In the genomic region with DNA sequence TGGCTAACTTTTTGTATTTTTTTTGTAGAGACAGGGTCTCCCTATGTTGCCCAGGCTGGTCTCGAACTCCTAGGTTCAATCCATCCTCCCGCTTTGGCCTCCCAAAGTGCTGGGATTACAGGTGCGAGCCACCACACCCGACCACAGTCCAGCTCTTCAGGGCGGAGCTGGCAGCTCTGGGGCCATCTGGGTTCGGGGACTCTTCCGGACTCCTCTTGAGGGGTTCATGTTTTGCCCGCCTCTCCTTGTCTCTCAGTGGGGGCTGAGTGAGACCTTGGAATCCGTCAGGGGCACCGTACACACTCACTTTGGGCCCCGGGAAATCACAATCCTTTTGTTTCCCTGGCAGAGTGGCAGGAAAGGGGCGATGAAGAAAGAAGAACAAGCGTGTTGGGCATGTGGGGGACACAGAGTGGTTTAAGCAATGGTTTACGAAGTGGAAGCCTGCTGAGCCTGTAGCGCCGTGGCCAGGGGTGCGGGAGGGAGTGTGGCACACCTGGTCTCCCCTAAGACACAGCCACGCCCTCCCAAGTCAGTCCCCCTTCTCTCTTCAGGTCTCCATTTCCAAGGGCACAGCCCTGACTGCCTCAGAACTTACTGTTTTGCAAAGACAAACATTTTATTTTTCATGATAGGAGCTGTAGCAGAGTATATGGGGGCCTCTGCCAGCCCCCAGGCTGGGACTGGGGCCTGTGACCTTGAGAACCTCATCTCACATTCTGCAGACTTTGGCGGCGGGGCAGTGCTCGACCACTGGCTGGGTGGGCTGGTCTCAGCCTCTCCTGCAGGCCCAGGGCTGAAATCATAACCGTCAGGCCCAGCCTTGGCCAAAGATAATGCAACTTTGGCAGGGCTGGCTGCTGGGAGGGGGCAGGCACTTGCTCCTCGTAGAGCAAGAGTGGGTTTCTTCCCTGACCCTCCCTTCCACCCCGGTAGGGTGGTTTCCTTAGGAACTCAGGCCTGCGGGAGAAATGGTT, we compare ENCODE assay signal across 12 cellular contexts. TPM values are rescaled to one million over a fixed set of nuclear protein-coding genes. Genes with fewer than 3 reads are reported as not detected.
DNase-seq lines count a peak whose midpoint lies in the region; ATAC-seq and TF ChIP-seq lines count a peak whose summit lies in the region.
"Had no signal": no experiment of that assay in that cellular context is flagged by ENCODE, and none has a peak within 500 bp of the region (broad histone marks: within the 10 kb centered on the region; RNA-seq: fewer than 3 reads in every experiment).

No MANE protein-coding gene starts in this region.

- H3K36me3 Mint-ChIP-seq in nephron (ENCODE audit: low read depth): no peaks in the 10 kb centered on the region

- no peak overlapping the region for H3K27ac ChIP-seq in right atrium auricular region
- H3K27ac ChIP-seq in vagina: peak overlapping the region; percentile 53

- H3K9me3 ChIP-seq in right atrium auricular region: no peaks in the 10 kb centered on the region
- H3K9me3 ChIP-seq in vagina: no peaks in the 10 kb centered on the region
- H3K9me3 ChIP-seq: ascending aorta, mucosa of descending colon had no signal

- H3K4me3 ChIP-seq in right atrium auricular region: no peak overlapping the region
- no peak overlapping the region for H3K4me3 ChIP-seq in vagina
- H3K4me3 ChIP-seq: ascending aorta, mucosa of descending colon, skin epidermis had no signal

- TF ChIP-seq POLR2A in erythroblast (IDR thresholded peaks at IDR 0.05; ENCODE audit: low read length): no peak
- no peak for TF ChIP-seq POLR2A in vagina (IDR thresholded peaks at IDR 0.05)

- peak overlapping the region; percentile 92 to 93 (median 92) for H3K27ac Mint-ChIP-seq in nephron

- ATAC-seq in Right ventricle myocardium superior (ENCODE audit: poor library complexity) (peak; percentile 57), HG03108 (IDR thresholded peaks at IDR 0.05; ENCODE audit: unreplicated experiment) (no peak)

- no peaks in the 10 kb centered on the region for H3K27me3 ChIP-seq in right atrium auricular region
- no peaks in the 10 kb centered on the region for H3K27me3 ChIP-seq in vagina
- H3K27me3 ChIP-seq: ascending aorta had no signal

- H3K4me1 Mint-ChIP-seq in nephron: peaks cover 51% of the 10 kb centered on the region

- no peak overlapping the region for H3K4me3 Mint-ChIP-seq in nephron
- H3K4me3 Mint-ChIP-seq: activated T-cell treated with anti-CD3 and anti-CD28 coated beads, Interleukin-2, amount 50 U/mL, for 24 hours had no signal

- H3K36me3 ChIP-seq in right atrium auricular region (no peaks in the 10 kb centered on the region), vagina (peaks cover 0 to 5% of the 10 kb centered on the region in 2 donors)
- H3K36me3 ChIP-seq: ascending aorta had no signal

- intact Hi-C loops in Right ventricle myocardium superior (cut with DNase I): loop anchor here (2.0 to 5.0 kb wide), 2 partner anchors 35 to 73 kb away; no protein-coding TSS in a partner anchor
- intact Hi-C loops in vagina (cut with DNase I): loop anchor here (5.0 kb wide), 1 partner anchor 33 kb away; a partner anchor contains a TSS

- peaks cover 12% of the 10 kb centered on the region for H3K27me3 Mint-ChIP-seq in nephron (ENCODE audit: low read depth)
- H3K27me3 Mint-ChIP-seq: activated T-cell treated with anti-CD3 and anti-CD28 coated beads, Interleukin-2, amount 50 U/mL, for 24 hours had no signal

- DNase-seq in Right ventricle myocardium superior: peak; percentile 68
- DNase-seq in right atrium auricular region (ENCODE audit: low spot score): no peak
- peak; percentile 66 to 84 for DNase-seq in erythroblast (lab: John Stamatoyannopoulos, UW)
- no peak for DNase-seq in vagina (ENCODE audit: extremely low spot score in 2 of 2)
- no peak for DNase-seq in LoVo (ENCODE audit: low spot score)
- DNase-seq in NCI-H1105 (lab: John Stamatoyannopoulos, UW): no peak

- H3K9me3 Mint-ChIP-seq in nephron: peaks cover 8% of the 10 kb centered on the region
- H3K9me3 Mint-ChIP-seq: activated T-cell treated with anti-CD3 and anti-CD28 coated beads, Interleukin-2, amount 50 U/mL, for 24 hours had no signal

- no peak for TF ChIP-seq CTCF in right atrium auricular region (IDR thresholded peaks at IDR 0.05)
- no peak for TF ChIP-seq CTCF in nephron (IDR thresholded peaks at IDR 0.05; ENCODE audit: unreplicated experiment in 3 of 3)
- TF ChIP-seq CTCF in vagina (IDR thresholded peaks at IDR 0.05): no peak

- H3K4me1 ChIP-seq in right atrium auricular region (peaks cover 0 to 18% of the 10 kb centered on the region in 2 donors), vagina (peaks cover 53% of the 10 kb centered on the region)

RNA-seq across cellular contexts. Expression of a gene that starts 25.9 kb away (rescaled TPM):
- total RNA-seq in Right ventricle myocardium superior: not detected
- not detected for total RNA-seq in right atrium auricular region
- 296 TPM for total RNA-seq in vagina
- total RNA-seq: ascending aorta had no signal

RNA-seq across cellular contexts. Expression of a gene that starts 32.3 kb away (rescaled TPM):
- total RNA-seq in Right ventricle myocardium superior: 157 TPM
- 100 to 1,000 TPM in 1 of 2 donors, 10 to 100 TPM in 1; 81.0 to 237 TPM for total RNA-seq in right atrium auricular region
- 700 TPM for total RNA-seq in vagina

RNA-seq across cellular contexts. Expression of a gene that starts 57.8 kb away (rescaled TPM):
- total RNA-seq in Right ventricle myocardium superior (2.9 TPM), right atrium auricular region (1 to 10 TPM in 1 of 2 donors, under 1 TPM in 1; 0.31 to 3.7 TPM), vagina (16.9 TPM)

Comparison
In these comparisons a context has a peak if more than half of its experiments do, and no peak if none do; other contexts are left out.
1. DNase-seq: peak in Right ventricle myocardium superior (single experiment) and erythroblast (2 of 2); none in right atrium auricular region (single experiment), vagina (0 of 2), LoVo (single experiment) and NCI-H1105 (single experiment).
2. RNA of a gene that starts 25.9 kb away (total RNA-seq): 296 TPM in vagina (single experiment); not detected in right atrium auricular region and not detected in Right ventricle myocardium superior (single experiment); every median in the first group is over 100 times any median in the second.